In genomic region chr14:68401855-68402254, GRCh38 we compare ENCODE assay signal across 9 cellular contexts.
DNase-seq lines count a peak whose midpoint lies in the region; ATAC-seq, FAIRE-seq and TF ChIP-seq lines count a peak whose summit lies in the region.
"Had no signal": no experiment of that assay in that cellular context is flagged by ENCODE, and none has a peak within 500 bp of the region (broad histone marks: within the 10 kb centered on the region; RNA-seq: fewer than 3 reads in every experiment).

No MANE protein-coding gene starts in this region.

- ATAC-seq in GM19467 (IDR thresholded peaks at IDR 0.05; ENCODE audit: unreplicated experiment) (peak; percentile 65), HG03139 (IDR thresholded peaks at IDR 0.05; ENCODE audit: unreplicated experiment) (peak; percentile 70)

- peaks cover 15 to 48% of the 10 kb centered on the region in 2 donors for H3K4me1 ChIP-seq in ascending aorta

- intact Hi-C loops in ascending aorta (cut with DNase I), result no loop called here

- TF ChIP-seq POLR2A in H54 (IDR thresholded peaks at IDR 0.05; ENCODE audit: low read depth, low read length), result no peak

- TF ChIP-seq CTCF in GM12864 (IDR thresholded peaks at IDR 0.05; ENCODE audit: low read depth, low read length, missing control alignments), result no peak
- no peak for TF ChIP-seq CTCF in ascending aorta (IDR thresholded peaks at IDR 0.05)

- H3K27me3 ChIP-seq in ascending aorta, result no peaks in the 10 kb centered on the region
- H3K27me3 ChIP-seq: tibial nerve had no signal

- H3K27ac ChIP-seq in ascending aorta, result peak overlapping the region; percentile 43 to 55
- H3K27ac ChIP-seq: tibial nerve had no signal

- H3K36me3 ChIP-seq in ascending aorta, result no peaks in the 10 kb centered on the region
- H3K36me3 ChIP-seq: tibial nerve had no signal

- peak; percentile 93 for DNase-seq in GM12864 (ENCODE audit: low read depth)
- no peak for DNase-seq in ascending aorta (ENCODE audit: low spot score in 2 of 2)
- no peak for DNase-seq in H54 (ENCODE audit: insufficient read length, low spot score)
- no peak for DNase-seq in SKM-1 treated with dmso at 0.1 percent for 144 hours (lab: John Stamatoyannopoulos, UW; ENCODE audit: unreplicated experiment)
- DNase-seq in DMS53 (lab: John Stamatoyannopoulos, UW), result no peak
- DNase-seq in SW 1271 (lab: John Stamatoyannopoulos, UW), result no peak

- no peaks in the 10 kb centered on the region for H3K9me3 ChIP-seq in ascending aorta
- H3K9me3 ChIP-seq: tibial nerve had no signal

- H3K4me3 ChIP-seq in GM12864 (ENCODE audit: low read depth, low read length) (no peak overlapping the region), ascending aorta (no peak overlapping the region)
- H3K4me3 ChIP-seq: tibial nerve had no signal

- no peak for FAIRE-seq in H54 (lab: Jason Lieb, UNC)
